In genomic region chr2:232633413-232634318, GRCh38 we compare ENCODE assay signal across 7 cellular contexts. TPM values are rescaled to one million over a fixed set of nuclear protein-coding genes. Genes with fewer than 3 reads are reported as not detected.
DNase-seq lines count a peak whose midpoint lies in the region; TF ChIP-seq lines count a peak whose summit lies in the region.

A gene with protein sequence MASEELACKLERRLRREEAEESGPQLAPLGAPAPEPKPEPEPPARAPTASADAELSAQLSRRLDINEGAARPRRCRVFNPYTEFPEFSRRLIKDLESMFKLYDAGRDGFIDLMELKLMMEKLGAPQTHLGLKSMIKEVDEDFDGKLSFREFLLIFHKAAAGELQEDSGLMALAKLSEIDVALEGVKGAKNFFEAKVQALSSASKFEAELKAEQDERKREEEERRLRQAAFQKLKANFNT (plus strand): TSS chr2:232633604. CDS start chr2:232633705, 101 bp downstream.

- H4K20me1 ChIP-seq in fibroblast of lung (ENCODE audit: control insufficient read depth, extremely low read depth, insufficient read depth, low read length): no peaks in the 10 kb centered on the region

- peaks cover 52% of the 10 kb centered on the region for H3K27me3 Mint-ChIP-seq in activated T-helper 1 cell treated with anti-CD3 and anti-CD28 coated beads, Interleukin-12 subunit alpha, Interleukin-12 subunit beta, Interleukin-2, Interleukin-4 antibody, amounts not matched to agents 30 ng/mL and 10 ng/mL and 1 ng/mL, durations not matched to agents 14 hours and 24 hours and 36 hours (ENCODE audit: insufficient read depth)

- intact Hi-C loops in activated T-helper 1 cell treated with anti-CD3 and anti-CD28 coated beads, Interleukin-12 subunit alpha, Interleukin-12 subunit beta, Interleukin-2, Interleukin-4 antibody, amounts not matched to agents 30 ng/mL and 10 ng/mL and 1 ng/mL, durations not matched to agents 14 hours and 24 hours and 36 hours (cut with micrococcal nuclease): no loop called here

- H3K4me1 ChIP-seq in fibroblast of lung (ENCODE audit: control insufficient read depth, extremely low read depth, insufficient read depth, low read length): no peaks in the 10 kb centered on the region
- H3K4me1 ChIP-seq in muscle layer of duodenum (ENCODE audit: control insufficient read depth in 1 of 2, insufficient read depth in 2 of 2, low read length in 2 of 2): peaks cover 0 to 24% of the 10 kb centered on the region in 2 donors

- H3K27ac Mint-ChIP-seq in activated T-helper 1 cell treated with anti-CD3 and anti-CD28 coated beads, Interleukin-12 subunit alpha, Interleukin-12 subunit beta, Interleukin-2, Interleukin-4 antibody, amounts not matched to agents 30 ng/mL and 10 ng/mL and 1 ng/mL, durations not matched to agents 14 hours and 24 hours and 36 hours: no peak within 1 kb of the TSS

- H3K9me3 ChIP-seq in fibroblast of lung (ENCODE audit: control insufficient read depth, insufficient read depth, low read depth, low read length) (no peaks in the 10 kb centered on the region), muscle layer of duodenum (ENCODE audit: control insufficient read depth in 1 of 2, low read length in 2 of 2) (no peaks in the 10 kb centered on the region)

- peak within 1 kb of the TSS; percentile 33 for H3K4me3 Mint-ChIP-seq in activated T-helper 1 cell treated with anti-CD3 and anti-CD28 coated beads, Interleukin-12 subunit alpha, Interleukin-12 subunit beta, Interleukin-2, Interleukin-4 antibody, amounts not matched to agents 30 ng/mL and 10 ng/mL and 1 ng/mL, durations not matched to agents 14 hours and 24 hours and 36 hours

- H3K27ac ChIP-seq in fibroblast of lung (ENCODE audit: insufficient read depth, low read length) (no peak within 1 kb of the TSS), muscle layer of duodenum (ENCODE audit: low read length) (no peak within 1 kb of the TSS)

- H3K4me3 ChIP-seq in fibroblast of lung (replicated peaks in 1 of 4; ENCODE audit: control extremely low read depth in 1 of 4, insufficient read depth in 1 of 4, low read depth in 3 of 4, low read length in 4 of 4) (peak within 1 kb of the TSS; percentile 45 to 58 (median 49)), muscle layer of duodenum (ENCODE audit: low read depth in 1 of 2, low read length in 2 of 2) (peak within 1 kb of the TSS; percentile 26 to 76)

- no peaks in the 10 kb centered on the region for H3K9me3 Mint-ChIP-seq in activated T-helper 1 cell treated with anti-CD3 and anti-CD28 coated beads, Interleukin-12 subunit alpha, Interleukin-12 subunit beta, Interleukin-2, Interleukin-4 antibody, amounts not matched to agents 30 ng/mL and 10 ng/mL and 1 ng/mL, durations not matched to agents 14 hours and 24 hours and 36 hours

- no peaks in the 10 kb centered on the region for H3K79me2 ChIP-seq in fibroblast of lung (ENCODE audit: control insufficient read depth, insufficient read depth, low read length)

- DNase-seq in GM20000 (ENCODE audit: low spot score) (peak; percentile 68), NCI-H774 (lab: John Stamatoyannopoulos, UW) (peak; percentile 42), fibroblast of lung (ENCODE audit: low read depth in 2 of 2) (peak; percentile 43 to 66), SHP77 treated with DMSO at 0.1 percent for 48 hours (lab: John Stamatoyannopoulos, UW) (no peak)
- peak; percentile 22 for DNase-seq in activated T-helper 1 cell treated with anti-CD3 and anti-CD28 coated beads, Interleukin-12 subunit alpha, Interleukin-12 subunit beta, Interleukin-2, Interleukin-4 antibody, amounts not matched to agents 30 ng/mL and 10 ng/mL and 1 ng/mL, durations not matched to agents 14 hours and 24 hours and 36 hours (ENCODE audit: low spot score)
- peak; percentile 28 to 52 for DNase-seq in stimulated activated CD8-positive, alpha-beta memory T cell treated with anti-CD3 and anti-CD28 coated beads, Interleukin-7, amount 100 ng/mL, for 48 hours (ENCODE audit: extremely low read depth in 1 of 2, low read depth in 1 of 2)

- H3K4me2 ChIP-seq in fibroblast of lung (ENCODE audit: extremely low read depth, insufficient read depth, low read length): peak within 1 kb of the TSS; percentile 78

- H3K27me3 ChIP-seq in fibroblast of lung (ENCODE audit: control insufficient read depth, insufficient read depth, low read length) (peaks cover 34% of the 10 kb centered on the region), muscle layer of duodenum (ENCODE audit: low read depth, low read length) (peaks cover 15% of the 10 kb centered on the region)

- H3K4me1 Mint-ChIP-seq in activated T-helper 1 cell treated with anti-CD3 and anti-CD28 coated beads, Interleukin-12 subunit alpha, Interleukin-12 subunit beta, Interleukin-2, Interleukin-4 antibody, amounts not matched to agents 30 ng/mL and 10 ng/mL and 1 ng/mL, durations not matched to agents 14 hours and 24 hours and 36 hours (ENCODE audit: low read depth): peaks cover 6% of the 10 kb centered on the region

- H3K36me3 ChIP-seq in fibroblast of lung (ENCODE audit: control insufficient read depth, insufficient read depth, low read length) (no peaks in the 10 kb centered on the region), muscle layer of duodenum (ENCODE audit: control insufficient read depth in 1 of 2, insufficient read depth in 2 of 2, low read length in 2 of 2) (no peaks in the 10 kb centered on the region)

- peak within 1 kb of the TSS; percentile 16 for H3K9ac ChIP-seq in fibroblast of lung (ENCODE audit: insufficient read depth, low read length)

- no peaks in the 10 kb centered on the region for H3K36me3 Mint-ChIP-seq in activated T-helper 1 cell treated with anti-CD3 and anti-CD28 coated beads, Interleukin-12 subunit alpha, Interleukin-12 subunit beta, Interleukin-2, Interleukin-4 antibody, amounts not matched to agents 30 ng/mL and 10 ng/mL and 1 ng/mL, durations not matched to agents 14 hours and 24 hours and 36 hours (ENCODE audit: low read depth)

- TF ChIP-seq CTCF in GM20000 (IDR thresholded peaks at IDR 0.05; ENCODE audit: extremely low read depth, missing control alignments): no peak
- no peak for TF ChIP-seq CTCF in fibroblast of lung (conservative IDR thresholded peaks at IDR 0.05 in 1 of 2, IDR thresholded peaks at IDR 0.05 in 1 of 2; ENCODE audit: low read depth in 1 of 2, low read length in 2 of 2)

- H2AFZ ChIP-seq in fibroblast of lung (ENCODE audit: low read length): peak within 1 kb of the TSS; percentile 41

RNA-seq across cellular contexts. Expression of the gene that starts here (rescaled TPM):
- 0.13 and 0.54 TPM in 2 replicates for total RNA-seq in activated T-helper 1 cell treated with anti-CD3 and anti-CD28 coated beads, Interleukin-12 subunit alpha, Interleukin-12 subunit beta, Interleukin-2, Interleukin-4 antibody, amounts not matched to agents 30 ng/mL and 10 ng/mL and 1 ng/mL, durations not matched to agents 14 hours and 24 hours and 36 hours
- not detected in 2 replicates for total RNA-seq in fibroblast of lung
- polyA plus RNA-seq in fibroblast of lung: 0.09 and 0.83 TPM in 2 replicates
- 0.76 TPM in 1 of 2 replicates, not detected in the other for polyA plus RNA-seq in fibroblast of lung (2012)
- polyA minus RNA-seq in fibroblast of lung (ENCODE audit: low replicate concordance): 2.6 TPM in 1 of 2 replicates, not detected in the other

Comparison
In these comparisons a context has a peak if more than half of its experiments do, and no peak if none do; other contexts are left out.
1. Peak in DNase-seq in activated T-helper 1 cell treated with anti-CD3 and anti-CD28 coated beads, Interleukin-12 subunit alpha, Interleukin-12 subunit beta, Interleukin-2, Interleukin-4 antibody, amounts not matched to agents 30 ng/mL and 10 ng/mL and 1 ng/mL, durations not matched to agents 14 hours and 24 hours and 36 hours; RNA of the gene not detected or under 1 TPM.